In the genomic region with DNA sequence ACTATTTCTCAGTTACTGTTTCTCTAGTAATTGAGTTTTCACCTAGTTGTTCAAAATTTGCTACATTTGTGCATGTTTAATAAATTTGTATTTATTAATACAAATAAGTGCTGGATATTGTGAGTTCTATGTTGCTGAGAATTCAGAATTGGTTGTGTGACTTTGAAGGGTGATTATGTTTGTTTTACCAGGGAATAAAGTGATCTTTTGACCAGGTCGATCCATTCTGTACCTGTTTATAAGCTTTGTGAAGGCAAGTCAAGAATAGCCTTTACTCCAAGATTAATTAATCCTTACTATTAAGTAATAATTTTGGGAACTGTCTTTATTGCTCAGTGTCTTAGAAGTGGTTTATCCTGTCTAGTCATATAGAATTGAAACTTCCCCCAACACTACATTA, we compare ENCODE assay signal across 7 cellular contexts.
"Had no signal": no experiment of that assay in that cellular context is flagged by ENCODE, and none has a peak within 500 bp of the region (broad histone marks: within the 10 kb centered on the region; RNA-seq: fewer than 3 reads in every experiment).

No MANE protein-coding gene starts in this region.

- DNase-seq: IMR-90, KBM-7, KG1 had no signal

- H3K27ac ChIP-seq: HL-60, KMS-11 had no signal

- H3K4me3 ChIP-seq: K562 had no signal

- H3K9ac ChIP-seq: KMS-11 had no signal

- FAIRE-seq: HTR-8/SVneo, K562 had no signal

- H3K4me2 ChIP-seq: KMS-11 had no signal

- ATAC-seq: K562 had no signal
